Comparison of ENCODE assay signal across 19 cellular contexts in genomic region chr15:32657941-32658340, GRCh38. TPM values are rescaled to one million over a fixed set of nuclear protein-coding genes. Genes with fewer than 3 reads are reported as not detected.
"Had no signal": no experiment of that assay in that cellular context is flagged by ENCODE, and none has a peak within 500 bp of the region (broad histone marks: within the 10 kb centered on the region; RNA-seq: fewer than 3 reads in every experiment).

No MANE protein-coding gene starts in this region.

- H3K9me3 ChIP-seq: mucosa of descending colon, uterus had no signal

- H3K27me3 Mint-ChIP-seq: activated CD8-positive, alpha-beta memory T cell treated with anti-CD3 and anti-CD28 coated beads, Interleukin-2, amount 10 ng/mL, durations not matched to agents 7 days and 5 days; activated T-cell treated with anti-CD3 and anti-CD28 coated beads, Interleukin-2, amount 50 U/mL, for 24 hours; brain had no signal

- H3K4me1 ChIP-seq: uterus had no signal

- H3K9me3 Mint-ChIP-seq: activated naive CD4-positive, alpha-beta T cell treated with anti-CD3 and anti-CD28 coated beads, Interleukin-2, amount 50 U/mL, for 72 hours; activated T-cell treated with anti-CD3 and anti-CD28 coated beads, Interleukin-2, amount 50 U/mL, for 24 hours; brain; naive thymus-derived CD8-positive, alpha-beta T cell had no signal

- H3K36me3 ChIP-seq: uterus had no signal

- H3K4me3 ChIP-seq: mucosa of descending colon, uterus had no signal

- H3K36me3 Mint-ChIP-seq: activated naive CD4-positive, alpha-beta T cell treated with anti-CD3 and anti-CD28 coated beads, Interleukin-2, amount 50 U/mL, for 72 hours; brain; naive thymus-derived CD8-positive, alpha-beta T cell had no signal

- H3K27ac Mint-ChIP-seq: activated naive CD4-positive, alpha-beta T cell treated with anti-CD3 and anti-CD28 coated beads, Interleukin-2, amount 50 U/mL, for 72 hours; activated T-cell treated with anti-CD3 and anti-CD28 coated beads, Interleukin-2, amount 50 U/mL, for 24 hours; brain; naive thymus-derived CD8-positive, alpha-beta T cell had no signal

- ATAC-seq: sciatic nerve had no signal

- H3K27me3 ChIP-seq: uterus had no signal

- H3K4me3 Mint-ChIP-seq: activated CD8-positive, alpha-beta memory T cell treated with anti-CD3 and anti-CD28 coated beads, Interleukin-2, amount 10 ng/mL, durations not matched to agents 7 days and 5 days; activated T-cell treated with anti-CD3 and anti-CD28 coated beads, Interleukin-2, amount 50 U/mL, for 24 hours; brain; naive thymus-derived CD8-positive, alpha-beta T cell had no signal

- H3K27ac ChIP-seq: uterus had no signal

- FAIRE-seq: TTC549 had no signal

- DNase-seq: activated CD4-positive, alpha-beta T cell treated with anti-CD3 and anti-CD28 coated beads, Interleukin-2, amount 50 U/mL, for 4 hours; activated CD8-positive, alpha-beta memory T cell treated with anti-CD3 and anti-CD28 coated beads, Interleukin-2, amount 10 ng/mL, durations not matched to agents 7 days and 5 days; activated effector memory CD4-positive, alpha-beta T cell treated with anti-CD3 and anti-CD28 coated beads, Interleukin-2, amount 50 U/mL, for 16 hours; activated T-cell treated with anti-CD3 and anti-CD28 coated beads, Interleukin-2, amount 50 U/mL, for 24 hours; amniotic stem cell; cerebellar nuclear complex; foreskin melanocyte; left colon; naive thymus-derived CD8-positive, alpha-beta T cell; occipital lobe; stimulated activated CD4-positive, alpha-beta T cell treated with anti-CD3 and anti-CD28 coated beads, Interleukin-12 subunit alpha, Interleukin-12 subunit beta, amount 100 ng/mL, for 4 hours; stimulated activated CD4-positive, alpha-beta T cell treated with anti-CD3 and anti-CD28 coated beads, Interleukin-2, amount 100 ng/mL, for 48 hours; uterus had no signal

RNA-seq across cellular contexts. Expression of gene SCG5, which starts 16.4 kb away (rescaled TPM):
- total RNA-seq: naive thymus-derived CD8-positive, alpha-beta T cell had no signal
- polyA plus RNA-seq: naive thymus-derived CD8-positive, alpha-beta T cell had no signal

RNA-seq across cellular contexts. Expression of gene GREM1, which starts 59.9 kb away (rescaled TPM):
- total RNA-seq: activated CD8-positive, alpha-beta memory T cell treated with anti-CD3 and anti-CD28 coated beads, Interleukin-2, amount 10 ng/mL, durations not matched to agents 7 days and 5 days; activated naive CD4-positive, alpha-beta T cell treated with anti-CD3 and anti-CD28 coated beads, Interleukin-2, amount 50 U/mL, for 72 hours; naive thymus-derived CD8-positive, alpha-beta T cell; T-helper 1 cell treated with Interleukin-12 subunit alpha and Interleukin-12 subunit beta and Interleukin-4 antibody, amounts not matched to agents 30 ng/mL and 1 ng/mL, for 36 hours had no signal
- polyA plus RNA-seq: naive thymus-derived CD8-positive, alpha-beta T cell had no signal
